ENCODE assay signal across 8 cellular contexts in genomic region chr1:64471724-64472276, GRCh38. TPM values are rescaled to one million over a fixed set of nuclear protein-coding genes. Genes with fewer than 3 reads are reported as not detected.
A peak's percentile ranks its signal among the peaks of the same experiment; 100 is the strongest.
DNase-seq lines count a peak whose midpoint lies in the region; ATAC-seq and TF ChIP-seq lines count a peak whose summit lies in the region.

No MANE protein-coding gene starts in this region.

- DNase-seq in AG20443 (ENCODE audit: low spot score) (peak; percentile 47), HuH-7.5 (ENCODE audit: low spot score) (peak; percentile 27), dorsolateral prefrontal cortex (no peak), natural killer cell (no peak), ureter (ENCODE audit: low spot score) (no peak), NCI-H2227 (lab: John Stamatoyannopoulos, UW; ENCODE audit: unreplicated experiment) (no peak)
- no peak for DNase-seq in activated naive CD4-positive, alpha-beta T cell treated with anti-CD3 and anti-CD28 coated beads, Interleukin-2, amount 50 U/mL, for 72 hours (ENCODE audit: low spot score in 2 of 2)

- H3K9me3 Mint-ChIP-seq in natural killer cell, result no peaks in the 10 kb centered on the region
- no peaks in the 10 kb centered on the region for H3K9me3 Mint-ChIP-seq in activated naive CD4-positive, alpha-beta T cell treated with anti-CD3 and anti-CD28 coated beads, Interleukin-2, amount 50 U/mL, for 72 hours

- intact Hi-C loops in dorsolateral prefrontal cortex (cut with DNase I) (loop anchor here in 1 of 2 donors (10.0 kb wide), 2 partner anchors 207 to 213 kb away; no protein-coding TSS in a partner anchor), natural killer cell (cut with micrococcal nuclease) (no loop called here)

- H3K4me3 ChIP-seq in dorsolateral prefrontal cortex, result peak overlapping the region; percentile 48 to 83 (median 72)

- H3K27ac ChIP-seq in dorsolateral prefrontal cortex, result peak overlapping the region in 38 of 59 donors; percentile 3 to 88 (median 58)

- H3K4me1 Mint-ChIP-seq in natural killer cell, result peaks cover 10 to 12% of the 10 kb centered on the region in 2 donors

- peaks cover 55 to 57% of the 10 kb centered on the region in 2 donors for H3K27me3 Mint-ChIP-seq in natural killer cell (ENCODE audit: low read depth in 2 of 2)

- H3K27ac Mint-ChIP-seq in natural killer cell, result no peak overlapping the region
- peak overlapping the region in 1 of 2 donors; percentile 81 for H3K27ac Mint-ChIP-seq in activated naive CD4-positive, alpha-beta T cell treated with anti-CD3 and anti-CD28 coated beads, Interleukin-2, amount 50 U/mL, for 72 hours

- no peak for ATAC-seq in natural killer cell
- no peak for ATAC-seq in HG02763 (IDR thresholded peaks at IDR 0.05; ENCODE audit: unreplicated experiment)
- ATAC-seq in activated naive CD4-positive, alpha-beta T cell treated with anti-CD3 and anti-CD28 coated beads, Interleukin-2, amount 50 U/mL, for 72 hours, result no peak

- no peaks in the 10 kb centered on the region for H3K36me3 Mint-ChIP-seq in natural killer cell
- H3K36me3 Mint-ChIP-seq in activated naive CD4-positive, alpha-beta T cell treated with anti-CD3 and anti-CD28 coated beads, Interleukin-2, amount 50 U/mL, for 72 hours, result peaks cover 0 to 4% of the 10 kb centered on the region in 2 donors

- peak overlapping the region; percentile 57 for H3K4me3 Mint-ChIP-seq in natural killer cell

- TF ChIP-seq CTCF in dorsolateral prefrontal cortex (IDR thresholded peaks at IDR 0.05 in 54 of 56, conservative IDR thresholded peaks at IDR 0.05 in 2 of 56; ENCODE audit: low read depth in 1 of 56, partially characterized antibody in 56 of 56) (no peak), natural killer cell (IDR thresholded peaks at IDR 0.05) (no peak)

- H3K27me3 ChIP-seq in dorsolateral prefrontal cortex, result peaks cover 0 to 11% (median 0%) of the 10 kb centered on the region in 45 donors

RNA-seq across cellular contexts. Expression of gene CACHD1, which starts 1.9 kb away (rescaled TPM):
- total RNA-seq in dorsolateral prefrontal cortex (10 to 100 TPM; 11.3 to 40.6 (median 20.3) TPM), natural killer cell (not detected), ureter (14.2 TPM)
- total RNA-seq in activated naive CD4-positive, alpha-beta T cell treated with anti-CD3 and anti-CD28 coated beads, Interleukin-2, amount 50 U/mL, for 72 hours, result 1 to 10 TPM; 1.1 to 1.6 TPM

Comparison
In these comparisons a context has a peak if more than half of its experiments do, and no peak if none do; other contexts are left out.
1. DNase-seq: peak in AG20443 (single experiment) and HuH-7.5 (single experiment); none in dorsolateral prefrontal cortex (0 of 10), natural killer cell (single experiment), ureter (single experiment), activated naive CD4-positive, alpha-beta T cell treated with anti-CD3 and anti-CD28 coated beads, Interleukin-2, amount 50 U/mL, for 72 hours (0 of 2) and NCI-H2227 (single experiment).